ENCODE assay signal across 12 cellular contexts in the genomic region with DNA sequence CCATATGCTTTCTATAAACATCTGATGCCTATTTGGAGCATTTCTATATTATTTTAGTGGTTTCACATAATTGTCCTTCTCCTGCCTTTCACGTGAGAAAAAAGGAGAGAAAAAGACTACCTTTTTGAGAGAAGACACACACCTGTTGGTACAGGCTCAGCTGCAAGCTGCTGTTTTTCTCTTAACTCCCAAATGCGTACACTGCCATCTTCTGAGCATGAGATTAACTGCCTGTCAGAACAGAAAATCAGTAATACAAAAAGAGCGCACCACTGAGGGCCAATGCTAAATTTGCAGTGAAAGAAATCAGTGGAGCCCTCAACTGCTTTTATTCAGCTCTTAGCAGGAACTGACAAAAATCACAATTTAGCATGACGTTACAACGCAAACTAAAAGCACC. TPM values are rescaled to one million over a fixed set of nuclear protein-coding genes. Genes with fewer than 3 reads are reported as not detected.
A peak's percentile ranks its signal among the peaks of the same experiment; 100 is the strongest.
DNase-seq lines count a peak whose midpoint lies in the region; ATAC-seq and TF ChIP-seq lines count a peak whose summit lies in the region.
"Had no signal": no experiment of that assay in that cellular context is flagged by ENCODE, and none has a peak within 500 bp of the region (broad histone marks: within the 10 kb centered on the region; RNA-seq: fewer than 3 reads in every experiment).

No MANE protein-coding gene starts in this region.

- peak; percentile 9 for DNase-seq in activated CD4-positive, alpha-beta T cell treated with anti-CD3 and anti-CD28 coated beads, Interleukin-2, amount 10 ng/mL, durations not matched to agents 7 days and 5 days
- no peak for DNase-seq in activated CD4-positive, alpha-beta T cell treated with anti-CD3 and anti-CD28 coated beads, Interleukin-2, amount 50 U/mL, for 4 hours
- DNase-seq in NCI-H2196 (lab: John Stamatoyannopoulos, UW; ENCODE audit: unreplicated experiment) (peak; percentile 33), epithelial cell of esophagus (ENCODE audit: low read depth) (peak; percentile 17), renal cortical epithelial cell (ENCODE audit: low read depth) (peak; percentile 19), LoVo (ENCODE audit: low spot score) (no peak), stomach (no peak)
- DNase-seq: gastrocnemius medialis; stimulated activated CD4-positive, alpha-beta T cell treated with anti-CD3 and anti-CD28 coated beads, Interleukin-1b, Interleukin-23, amount 100 ng/mL, for 48 hours; testis had no signal

- H3K4me3 ChIP-seq in epithelial cell of esophagus (ENCODE audit: low read length) (no peak overlapping the region), stomach (no peak overlapping the region)
- H3K4me3 ChIP-seq: gastrocnemius medialis, testis had no signal

- no peak overlapping the region for H3K27ac Mint-ChIP-seq in activated CD4-positive, alpha-beta T cell treated with anti-CD3 and anti-CD28 coated beads, Interleukin-2, amount 10 ng/mL, durations not matched to agents 7 days and 5 days

- H3K9me3 ChIP-seq in stomach = no peaks in the 10 kb centered on the region
- H3K9me3 ChIP-seq: gastrocnemius medialis, testis had no signal

- 79 to 85% (median 82%) methylated on average over 5 of the region's 5 CpGs for WGBS in stomach, 5 donors

- no peaks in the 10 kb centered on the region for H3K27me3 Mint-ChIP-seq in activated CD4-positive, alpha-beta T cell treated with anti-CD3 and anti-CD28 coated beads, Interleukin-2, amount 10 ng/mL, durations not matched to agents 7 days and 5 days

- no peak overlapping the region for H3K4me3 Mint-ChIP-seq in activated CD4-positive, alpha-beta T cell treated with anti-CD3 and anti-CD28 coated beads, Interleukin-2, amount 10 ng/mL, durations not matched to agents 7 days and 5 days
- H3K4me3 Mint-ChIP-seq: CD14-positive monocyte had no signal

- no peaks in the 10 kb centered on the region for H3K9me3 Mint-ChIP-seq in activated CD4-positive, alpha-beta T cell treated with anti-CD3 and anti-CD28 coated beads, Interleukin-2, amount 10 ng/mL, durations not matched to agents 7 days and 5 days
- H3K9me3 Mint-ChIP-seq: CD14-positive monocyte had no signal

- H3K36me3 Mint-ChIP-seq in activated CD4-positive, alpha-beta T cell treated with anti-CD3 and anti-CD28 coated beads, Interleukin-2, amount 10 ng/mL, durations not matched to agents 7 days and 5 days (ENCODE audit: low read depth) = peaks cover 5% of the 10 kb centered on the region

- no peak for TF ChIP-seq POLR2A in stomach (IDR thresholded peaks at IDR 0.05)

- no peak for TF ChIP-seq EP300 in stomach (IDR thresholded peaks at IDR 0.05)

- intact Hi-C loops in stomach (cut with DNase I; ENCODE audit: low total_unique reads) = no loop called here

- POLR2A ChIA-PET in activated CD4-positive, alpha-beta T cell treated with anti-CD3 and anti-CD28 coated beads, Interleukin-2, amount 10 ng/mL, durations not matched to agents 7 days and 5 days (lab: Charles Lee) = no interaction called here

- H3K4me1 Mint-ChIP-seq in activated CD4-positive, alpha-beta T cell treated with anti-CD3 and anti-CD28 coated beads, Interleukin-2, amount 10 ng/mL, durations not matched to agents 7 days and 5 days = no peaks in the 10 kb centered on the region
- H3K4me1 Mint-ChIP-seq: CD14-positive monocyte had no signal

- H3K27ac ChIP-seq in stomach = no peak overlapping the region
- H3K27ac ChIP-seq: gastrocnemius medialis, testis had no signal

- H3K4me1 ChIP-seq in stomach = no peaks in the 10 kb centered on the region
- H3K4me1 ChIP-seq: gastrocnemius medialis, testis had no signal

- TF ChIP-seq CTCF in epithelial cell of esophagus (IDR thresholded peaks at IDR 0.05; ENCODE audit: insufficient read depth, low read depth, low read length, missing control alignments) (peak; percentile 40), stomach (IDR thresholded peaks at IDR 0.05) (no peak)

- H3K36me3 ChIP-seq in stomach = peaks cover 23 to 79% (median 78%) of the 10 kb centered on the region in 4 donors

- ATAC-seq in GM21529 (IDR thresholded peaks at IDR 0.05; ENCODE audit: unreplicated experiment) = no peak
- ATAC-seq: gastrocnemius medialis had no signal

- H3K27me3 ChIP-seq in stomach = no peaks in the 10 kb centered on the region
- H3K27me3 ChIP-seq: gastrocnemius medialis, testis had no signal

- CTCF ChIA-PET in activated CD4-positive, alpha-beta T cell treated with anti-CD3 and anti-CD28 coated beads, Interleukin-2, amount 10 ng/mL, durations not matched to agents 7 days and 5 days (lab: Charles Lee) = interaction anchor here (1.6 to 2.1 kb wide), 2 partner anchors 10 to 18 kb away, joined by 4 to 9 read pairs; no protein-coding TSS in a partner anchor

RNA-seq across cellular contexts. Expression of gene WDR41, which starts 54.9 kb away (rescaled TPM):
- 10 to 100 TPM; 15.3 to 18.0 TPM for total RNA-seq in activated CD4-positive, alpha-beta T cell treated with anti-CD3 and anti-CD28 coated beads, Interleukin-2, amount 10 ng/mL, durations not matched to agents 7 days and 5 days
- 71.4 and 112 TPM in 2 replicates for total RNA-seq in renal cortical epithelial cell
- 100 to 1,000 TPM in 1 of 5 donors, 10 to 100 TPM in 4; 17.5 to 103 (median 46.1) TPM for total RNA-seq in stomach
- polyA plus RNA-seq in stomach = 10 to 100 TPM; 11.4 to 28.3 (median 22.9) TPM

Comparison
In these comparisons a context has a peak if more than half of its experiments do, and no peak if none do; other contexts are left out.
1. DNase-seq: peak in activated CD4-positive, alpha-beta T cell treated with anti-CD3 and anti-CD28 coated beads, Interleukin-2, amount 10 ng/mL, durations not matched to agents 7 days and 5 days (single experiment), NCI-H2196 (single experiment), epithelial cell of esophagus (single experiment) and renal cortical epithelial cell (single experiment); none in activated CD4-positive, alpha-beta T cell treated with anti-CD3 and anti-CD28 coated beads, Interleukin-2, amount 50 U/mL, for 4 hours (0 of 2), LoVo (single experiment) and stomach (single experiment).